8 cellular contexts compared by ENCODE assay signal in genomic region chr7:131105294-131105802, GRCh38.
DNase-seq lines count a peak whose midpoint lies in the region; ATAC-seq, FAIRE-seq and TF ChIP-seq lines count a peak whose summit lies in the region.

No MANE protein-coding gene starts in this region.

- peaks cover 6% of the 10 kb centered on the region; the same call in 1 of the 2 replicates for H4K20me1 ChIP-seq in DND-41 (ENCODE audit: insufficient read depth, low read length)

- peak overlapping the region; percentile 94 for H3K4me2 ChIP-seq in DND-41 (ENCODE audit: insufficient read depth, low read length)

- no peak for FAIRE-seq in kidney (lab: Jason Lieb, UNC)

- peak overlapping the region; percentile 77 to 83 for H3K4me3 Mint-ChIP-seq in stimulated activated naive CD8-positive, alpha-beta T cell treated with anti-CD3 and anti-CD28 coated beads, Interleukin-15, amount 100 ng/mL, for 72 hours

- DNase-seq in DND-41 (no peak), HT1080 (ENCODE audit: low read depth) (peak; percentile 17), ascending aorta (ENCODE audit: low spot score in 2 of 2) (peak in 1 of 2 donors; percentile 69), kidney (no peak), NCI-H2029 (lab: John Stamatoyannopoulos, UW) (no peak)
- no peak for DNase-seq in stimulated activated naive CD8-positive, alpha-beta T cell treated with anti-CD3 and anti-CD28 coated beads, Interleukin-15, amount 100 ng/mL, for 72 hours

- no peaks in the 10 kb centered on the region for H3K27me3 ChIP-seq in DND-41 (ENCODE audit: insufficient read depth, low read length, poor library complexity)
- H3K27me3 ChIP-seq in ascending aorta = no peaks in the 10 kb centered on the region

- ATAC-seq in DND-41 (ENCODE audit: insufficient read depth, low read depth) (peak; percentile 1; the same call in 1 of the 3 replicates), HG02870 (IDR thresholded peaks at IDR 0.05; ENCODE audit: unreplicated experiment) (no peak), GM21619 (IDR thresholded peaks at IDR 0.05; ENCODE audit: unreplicated experiment) (no peak)
- peak; percentile 1 for ATAC-seq in stimulated activated naive CD8-positive, alpha-beta T cell treated with anti-CD3 and anti-CD28 coated beads, Interleukin-15, amount 100 ng/mL, for 72 hours

- H3K9me3 Mint-ChIP-seq in stimulated activated naive CD8-positive, alpha-beta T cell treated with anti-CD3 and anti-CD28 coated beads, Interleukin-15, amount 100 ng/mL, for 72 hours = no peaks in the 10 kb centered on the region

- TF ChIP-seq CTCF in DND-41 (IDR thresholded peaks at IDR 0.05; ENCODE audit: borderline replicate concordance, extremely low read depth, low read length, poor library complexity, severe bottlenecking) (no peak), ascending aorta (IDR thresholded peaks at IDR 0.05) (no peak), kidney (IDR thresholded peaks at IDR 0.05; ENCODE audit: borderline replicate concordance, extremely low read depth, insufficient read depth) (no peak)

- peaks cover 48% of the 10 kb centered on the region for H3K4me1 ChIP-seq in DND-41 (ENCODE audit: insufficient read depth, low read length)
- H3K4me1 ChIP-seq in ascending aorta = peaks cover 0 to 9% of the 10 kb centered on the region in 2 donors
- H3K4me1 ChIP-seq in kidney (ENCODE audit: control insufficient read depth in 1 of 2, insufficient read depth in 1 of 2, low read depth in 1 of 2, low read length in 2 of 2) = peaks cover 16 to 26% of the 10 kb centered on the region in 2 donors

- peak overlapping the region; percentile 67 for H3K27ac ChIP-seq in DND-41 (ENCODE audit: low read length)
- H3K27ac ChIP-seq in ascending aorta = peak overlapping the region; percentile 66 to 100
- peak overlapping the region; percentile 69 to 84 for H3K27ac ChIP-seq in kidney (ENCODE audit: low read depth in 2 of 2, low read length in 2 of 2)

- peaks cover 83% of the 10 kb centered on the region for H3K4me1 Mint-ChIP-seq in stimulated activated naive CD8-positive, alpha-beta T cell treated with anti-CD3 and anti-CD28 coated beads, Interleukin-15, amount 100 ng/mL, for 72 hours

- peak overlapping the region; percentile 56 for H2AFZ ChIP-seq in DND-41 (ENCODE audit: low read depth, low read length)

- no peaks in the 10 kb centered on the region for H3K27me3 Mint-ChIP-seq in stimulated activated naive CD8-positive, alpha-beta T cell treated with anti-CD3 and anti-CD28 coated beads, Interleukin-15, amount 100 ng/mL, for 72 hours

- H3K4me3 ChIP-seq in DND-41 (ENCODE audit: low read depth in 1 of 2, low read length in 2 of 2) = peak overlapping the region; percentile 39 to 77; a peak in 3 of 4 replicates
- peak overlapping the region; percentile 81 to 99 for H3K4me3 ChIP-seq in ascending aorta
- peak overlapping the region; percentile 71 to 83 for H3K4me3 ChIP-seq in kidney (ENCODE audit: low read length in 2 of 2)

- H3K9ac ChIP-seq in DND-41 (ENCODE audit: low read depth, low read length) = peak overlapping the region; percentile 62
- H3K9ac ChIP-seq in kidney (ENCODE audit: low read length in 2 of 2) = peak overlapping the region; percentile 81 to 89

- intact Hi-C loops in ascending aorta (cut with DNase I) (loop anchor here (5.0 to 10.0 kb wide), 3 partner anchors 33 to 441 kb away; partner anchors contain the start of gene COPG2), kidney (cut with DNase I) (no loop called here)

- H3K27ac Mint-ChIP-seq in stimulated activated naive CD8-positive, alpha-beta T cell treated with anti-CD3 and anti-CD28 coated beads, Interleukin-15, amount 100 ng/mL, for 72 hours = peak overlapping the region; percentile 34 to 96

- H3K36me3 ChIP-seq in DND-41 (ENCODE audit: insufficient read depth, low read length) (no peaks in the 10 kb centered on the region; the same call in 1 of the 2 replicates), ascending aorta (peaks cover 0 to 9% of the 10 kb centered on the region in 2 donors), kidney (ENCODE audit: control insufficient read depth in 1 of 2, insufficient read depth in 2 of 2, low read length in 2 of 2) (peaks cover 4 to 11% of the 10 kb centered on the region in 2 donors)

- H3K79me2 ChIP-seq in DND-41 (ENCODE audit: insufficient read depth, low read length) = peaks cover 31% of the 10 kb centered on the region

- H3K9me3 ChIP-seq in DND-41 (ENCODE audit: insufficient read depth, low read length, severe bottlenecking) = no peaks in the 10 kb centered on the region
- H3K9me3 ChIP-seq in ascending aorta = no peaks in the 10 kb centered on the region
- H3K9me3 ChIP-seq in kidney (ENCODE audit: control insufficient read depth in 1 of 2, low read length in 2 of 2) = no peaks in the 10 kb centered on the region

Comparison
In these comparisons a context has a peak if more than half of its experiments do, and no peak if none do; other contexts are left out.
1. ATAC-seq: peak in DND-41 (single experiment) and stimulated activated naive CD8-positive, alpha-beta T cell treated with anti-CD3 and anti-CD28 coated beads, Interleukin-15, amount 100 ng/mL, for 72 hours (single experiment); none in HG02870 (single experiment) and GM21619 (single experiment).
2. Peak in every context shown above with its lines, with median percentiles within 50 percentile points of each other: H3K27ac ChIP-seq and H3K4me3 ChIP-seq.